Comparison of ENCODE assay signal across 1 cellular context in genomic region chr22:20579273-20580120, GRCh38.
TF ChIP-seq lines count a peak whose summit lies in the region.

No MANE protein-coding gene starts in this region.

TF ChIP-seq in IMR-90, 13 proteins besides CTCF, POLR2A, EP300 and RAD21 (continued from another document):
- TF ChIP-seq MAFK (IDR thresholded peaks at IDR 0.05; ENCODE audit: low read depth, low read length) (no peak), MAZ (IDR thresholded peaks at IDR 0.05; ENCODE audit: borderline replicate concordance, low read depth, low read length) (no peak), RCOR1 (IDR thresholded peaks at IDR 0.05; ENCODE audit: insufficient replicate concordance, low read length) (no peak), RFX5 (IDR thresholded peaks at IDR 0.05; ENCODE audit: low read depth, low read length) (no peak)
